Comparison of ENCODE assay signal across 2 cellular contexts in genomic region chr9:3740690-3741419, GRCh38.
TF ChIP-seq lines count a peak whose summit lies in the region.

No MANE protein-coding gene starts in this region.

TF ChIP-seq in SK-N-SH, 30 proteins besides CTCF, POLR2A, EP300 and RAD21 (continued from another document):
- TF ChIP-seq, protein P1, sequence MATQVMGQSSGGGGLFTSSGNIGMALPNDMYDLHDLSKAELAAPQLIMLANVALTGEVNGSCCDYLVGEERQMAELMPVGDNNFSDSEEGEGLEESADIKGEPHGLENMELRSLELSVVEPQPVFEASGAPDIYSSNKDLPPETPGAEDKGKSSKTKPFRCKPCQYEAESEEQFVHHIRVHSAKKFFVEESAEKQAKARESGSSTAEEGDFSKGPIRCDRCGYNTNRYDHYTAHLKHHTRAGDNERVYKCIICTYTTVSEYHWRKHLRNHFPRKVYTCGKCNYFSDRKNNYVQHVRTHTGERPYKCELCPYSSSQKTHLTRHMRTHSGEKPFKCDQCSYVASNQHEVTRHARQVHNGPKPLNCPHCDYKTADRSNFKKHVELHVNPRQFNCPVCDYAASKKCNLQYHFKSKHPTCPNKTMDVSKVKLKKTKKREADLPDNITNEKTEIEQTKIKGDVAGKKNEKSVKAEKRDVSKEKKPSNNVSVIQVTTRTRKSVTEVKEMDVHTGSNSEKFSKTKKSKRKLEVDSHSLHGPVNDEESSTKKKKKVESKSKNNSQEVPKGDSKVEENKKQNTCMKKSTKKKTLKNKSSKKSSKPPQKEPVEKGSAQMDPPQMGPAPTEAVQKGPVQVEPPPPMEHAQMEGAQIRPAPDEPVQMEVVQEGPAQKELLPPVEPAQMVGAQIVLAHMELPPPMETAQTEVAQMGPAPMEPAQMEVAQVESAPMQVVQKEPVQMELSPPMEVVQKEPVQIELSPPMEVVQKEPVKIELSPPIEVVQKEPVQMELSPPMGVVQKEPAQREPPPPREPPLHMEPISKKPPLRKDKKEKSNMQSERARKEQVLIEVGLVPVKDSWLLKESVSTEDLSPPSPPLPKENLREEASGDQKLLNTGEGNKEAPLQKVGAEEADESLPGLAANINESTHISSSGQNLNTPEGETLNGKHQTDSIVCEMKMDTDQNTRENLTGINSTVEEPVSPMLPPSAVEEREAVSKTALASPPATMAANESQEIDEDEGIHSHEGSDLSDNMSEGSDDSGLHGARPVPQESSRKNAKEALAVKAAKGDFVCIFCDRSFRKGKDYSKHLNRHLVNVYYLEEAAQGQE (IDR thresholded peaks at IDR 0.05; ENCODE audit: low read depth, low read length) = no peak
- TF ChIP-seq RXRA (IDR thresholded peaks at IDR 0.05; ENCODE audit: borderline replicate concordance, low read depth) = no peak
- TF ChIP-seq SIN3A (IDR thresholded peaks at IDR 0.05; ENCODE audit: borderline replicate concordance, low read depth, low read length) = no peak
- TF ChIP-seq EZH2phosphoT487 (IDR thresholded peaks at IDR 0.05; ENCODE audit: borderline replicate concordance, low read depth) = no peak

TF ChIP-seq in SK-N-SH treated with all-trans-retinoic acid at 6 μM for 48 hours, 23 proteins besides CTCF, POLR2A, EP300 and RAD21 (continued from another document):
- TF ChIP-seq ARNTL (CRISPR knock-in tag; IDR thresholded peaks at IDR 0.05; ENCODE audit: borderline replicate concordance, low read depth) (no peak), ZNF70 (CRISPR knock-in tag; IDR thresholded peaks at IDR 0.05) (no peak), SNAI2 (CRISPR knock-in tag; IDR thresholded peaks at IDR 0.05) (no peak), OSR1 (CRISPR knock-in tag; IDR thresholded peaks at IDR 0.05) (no peak), CSDC2 (CRISPR knock-in tag; IDR thresholded peaks at IDR 0.05) (no peak), ZNF565 (CRISPR knock-in tag; conservative IDR thresholded peaks at IDR 0.05; ENCODE audit: low read depth) (no peak)
- TF ChIP-seq, protein P2, sequence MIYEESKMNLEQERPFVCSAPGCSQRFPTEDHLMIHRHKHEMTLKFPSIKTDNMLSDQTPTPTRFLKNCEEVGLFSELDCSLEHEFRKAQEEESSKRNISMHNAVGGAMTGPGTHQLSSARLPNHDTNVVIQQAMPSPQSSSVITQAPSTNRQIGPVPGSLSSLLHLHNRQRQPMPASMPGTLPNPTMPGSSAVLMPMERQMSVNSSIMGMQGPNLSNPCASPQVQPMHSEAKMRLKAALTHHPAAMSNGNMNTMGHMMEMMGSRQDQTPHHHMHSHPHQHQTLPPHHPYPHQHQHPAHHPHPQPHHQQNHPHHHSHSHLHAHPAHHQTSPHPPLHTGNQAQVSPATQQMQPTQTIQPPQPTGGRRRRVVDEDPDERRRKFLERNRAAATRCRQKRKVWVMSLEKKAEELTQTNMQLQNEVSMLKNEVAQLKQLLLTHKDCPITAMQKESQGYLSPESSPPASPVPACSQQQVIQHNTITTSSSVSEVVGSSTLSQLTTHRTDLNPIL (CRISPR knock-in tag; IDR thresholded peaks at IDR 0.05; ENCODE audit: low read depth) = no peak
